26 cellular contexts compared by ENCODE assay signal in genomic region chr10:103569877-103570276, GRCh38.
"Had no signal": no experiment of that assay in that cellular context is flagged by ENCODE, and none has a peak within 500 bp of the region (broad histone marks: within the 10 kb centered on the region; RNA-seq: fewer than 3 reads in every experiment).

No MANE protein-coding gene starts in this region.

- DNase-seq: activated CD4-positive, alpha-beta T cell treated with anti-CD3 and anti-CD28 coated beads, Interleukin-2, amount 50 U/mL, for 1 hour; activated CD4-positive, CD25-positive, alpha-beta regulatory T cell treated with anti-CD3 and anti-CD28 coated beads, Interleukin-2, amount 50 U/mL, for 72 hours; activated CD8-positive, alpha-beta memory T cell treated with anti-CD3 and anti-CD28 coated beads for 24 hours; activated CD8-positive, alpha-beta memory T cell treated with anti-CD3 and anti-CD28 coated beads, Interleukin-2, amount 50 U/mL, for 4 hours; activated naive CD4-positive, alpha-beta T cell; activated T-cell treated with anti-CD3 and anti-CD28 coated beads, Interleukin-2, amount 50 U/mL, for 24 hours; amniotic stem cell; cortex of kidney; endodermal cell; esophagus squamous epithelium; heart left ventricle; islet precursor cell; left cardiac atrium; nephron progenitor cell; sigmoid colon; spleen; stimulated activated CD4-positive, alpha-beta T cell treated with anti-CD3 and anti-CD28 coated beads, Interleukin-4, amount 100 ng/mL, for 1 hour; stimulated activated naive CD4-positive, alpha-beta T cell treated with Interleukin-2 at 50 U/mL for 16 hours; T-helper 1 cell; upper lobe of left lung; WERI-Rb-1 had no signal

- H3K27me3 ChIP-seq: breast epithelium, heart left ventricle, upper lobe of left lung had no signal

- H3K4me3 Mint-ChIP-seq: activated naive CD8-positive, alpha-beta T cell; activated T-cell treated with anti-CD3 and anti-CD28 coated beads, Interleukin-2, amount 50 U/mL, for 24 hours; endodermal cell; memory B cell; nephron progenitor cell had no signal

- H3K27ac Mint-ChIP-seq: activated naive CD8-positive, alpha-beta T cell; activated T-cell treated with anti-CD3 and anti-CD28 coated beads, Interleukin-2, amount 50 U/mL, for 24 hours; activated T-helper 2 cell treated with anti-CD3 and anti-CD28 coated beads, Interferon-gamma antibody, Interleukin-2, Interleukin-4, amounts not matched to agents 10 μg/mL and 5 μg/mL and 100 μg/mL, durations not matched to agents 14 hours and 24 hours and 36 hours; endodermal cell; memory B cell had no signal

- H3K4me1 Mint-ChIP-seq: endodermal cell had no signal

- H3K36me3 ChIP-seq: breast epithelium, esophagus squamous epithelium, heart left ventricle, sigmoid colon, spleen, thoracic aorta, upper lobe of left lung had no signal

- H3K9me3 ChIP-seq: breast epithelium, esophagus squamous epithelium, heart left ventricle, sigmoid colon, spleen, thoracic aorta, upper lobe of left lung had no signal

- H3K4me1 ChIP-seq: breast epithelium, esophagus squamous epithelium, heart left ventricle, sigmoid colon, spleen, upper lobe of left lung had no signal

- H3K4me3 ChIP-seq: breast epithelium, esophagus squamous epithelium, heart left ventricle, sigmoid colon, spleen, thoracic aorta, upper lobe of left lung had no signal

- H3K9me3 Mint-ChIP-seq: activated T-cell treated with anti-CD3 and anti-CD28 coated beads, Interleukin-2, amount 50 U/mL, for 24 hours; activated T-helper 2 cell treated with anti-CD3 and anti-CD28 coated beads, Interferon-gamma antibody, Interleukin-2, Interleukin-4, amounts not matched to agents 10 μg/mL and 5 μg/mL and 100 μg/mL, durations not matched to agents 14 hours and 24 hours and 36 hours; endodermal cell; memory B cell; nephron progenitor cell had no signal

- H3K36me3 Mint-ChIP-seq: activated naive CD8-positive, alpha-beta T cell; memory B cell had no signal

- H3K27ac ChIP-seq: breast epithelium, esophagus squamous epithelium, heart left ventricle, sigmoid colon, spleen, thoracic aorta, upper lobe of left lung, WERI-Rb-1 had no signal

- ATAC-seq: heart left ventricle, left cardiac atrium had no signal

- H3K27me3 Mint-ChIP-seq: activated naive CD8-positive, alpha-beta T cell; activated T-cell treated with anti-CD3 and anti-CD28 coated beads, Interleukin-2, amount 50 U/mL, for 24 hours had no signal
